1 cellular context compared by ENCODE assay signal in the genomic region with DNA sequence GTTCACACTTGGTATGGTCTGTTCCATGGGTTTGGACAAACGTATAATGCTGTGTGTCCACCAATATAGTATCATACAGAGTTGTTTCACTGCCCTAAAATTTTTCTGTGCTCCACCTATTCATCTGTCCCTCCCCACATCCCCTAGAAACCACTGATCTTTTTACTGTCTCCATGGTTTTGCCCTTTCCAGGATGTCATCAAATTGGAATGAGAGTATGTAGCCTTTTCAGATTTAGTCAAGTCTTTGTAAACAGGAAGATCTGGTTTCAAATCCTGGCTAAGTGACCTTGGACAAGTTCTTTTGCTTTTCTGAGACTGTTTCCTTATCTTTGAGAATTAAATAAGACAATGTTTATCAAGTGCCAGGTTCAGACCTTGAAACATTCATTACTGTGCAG.
TF ChIP-seq lines count a peak whose summit lies in the region.

No MANE protein-coding gene starts in this region.

TF ChIP-seq in HCT116, 20 proteins besides CTCF, POLR2A, EP300 and RAD21:
- TF ChIP-seq ATF3 (IDR thresholded peaks at IDR 0.05) (no peak), CBX3 (IDR thresholded peaks at IDR 0.05; ENCODE audit: low read depth) (no peak), CEBPB (IDR thresholded peaks at IDR 0.05; ENCODE audit: low read depth) (no peak), TCF7L2 (IDR thresholded peaks at IDR 0.05; ENCODE audit: borderline replicate concordance, extremely low read depth, insufficient read depth, insufficient read length) (no peak), SP1 (IDR thresholded peaks at IDR 0.05; ENCODE audit: low read depth) (0 out of 2 replicates have a peak, but pooled peaks have one; percentile 31), YY1 (IDR thresholded peaks at IDR 0.05; ENCODE audit: extremely low read depth, insufficient replicate concordance, low read depth, low read length) (no peak)
- TF ChIP-seq, protein P1, sequence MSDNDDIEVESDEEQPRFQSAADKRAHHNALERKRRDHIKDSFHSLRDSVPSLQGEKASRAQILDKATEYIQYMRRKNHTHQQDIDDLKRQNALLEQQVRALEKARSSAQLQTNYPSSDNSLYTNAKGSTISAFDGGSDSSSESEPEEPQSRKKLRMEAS (IDR thresholded peaks at IDR 0.05), result no peak
- TF ChIP-seq, protein P2, sequence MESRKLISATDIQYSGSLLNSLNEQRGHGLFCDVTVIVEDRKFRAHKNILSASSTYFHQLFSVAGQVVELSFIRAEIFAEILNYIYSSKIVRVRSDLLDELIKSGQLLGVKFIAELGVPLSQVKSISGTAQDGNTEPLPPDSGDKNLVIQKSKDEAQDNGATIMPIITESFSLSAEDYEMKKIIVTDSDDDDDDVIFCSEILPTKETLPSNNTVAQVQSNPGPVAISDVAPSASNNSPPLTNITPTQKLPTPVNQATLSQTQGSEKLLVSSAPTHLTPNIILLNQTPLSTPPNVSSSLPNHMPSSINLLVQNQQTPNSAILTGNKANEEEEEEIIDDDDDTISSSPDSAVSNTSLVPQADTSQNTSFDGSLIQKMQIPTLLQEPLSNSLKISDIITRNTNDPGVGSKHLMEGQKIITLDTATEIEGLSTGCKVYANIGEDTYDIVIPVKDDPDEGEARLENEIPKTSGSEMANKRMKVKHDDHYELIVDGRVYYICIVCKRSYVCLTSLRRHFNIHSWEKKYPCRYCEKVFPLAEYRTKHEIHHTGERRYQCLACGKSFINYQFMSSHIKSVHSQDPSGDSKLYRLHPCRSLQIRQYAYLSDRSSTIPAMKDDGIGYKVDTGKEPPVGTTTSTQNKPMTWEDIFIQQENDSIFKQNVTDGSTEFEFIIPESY (IDR thresholded peaks at IDR 0.05; ENCODE audit: extremely low read depth, insufficient replicate concordance, low read length), result no peak
TF ChIP-seq in HCT116: peak in this region for 1.
